9 cellular contexts compared by ENCODE assay signal in genomic region chr17:4900231-4901107, GRCh38. TPM values are rescaled to one million over a fixed set of nuclear protein-coding genes. Genes with fewer than 3 reads are reported as not detected.
DNase-seq lines count a peak whose midpoint lies in the region; ATAC-seq, FAIRE-seq and TF ChIP-seq lines count a peak whose summit lies in the region.
"Had no signal": no experiment of that assay in that cellular context is flagged by ENCODE, and none has a peak within 500 bp of the region (broad histone marks: within the 10 kb centered on the region; RNA-seq: fewer than 3 reads in every experiment).

No MANE protein-coding gene starts in this region.

- no peaks in the 10 kb centered on the region for H4K20me1 ChIP-seq in GM12878 (ENCODE audit: control insufficient read depth, insufficient read depth)

- no peaks in the 10 kb centered on the region for H3K79me2 ChIP-seq in GM12878 (ENCODE audit: control insufficient read depth, insufficient read depth, low read length)

- FAIRE-seq in GM12878 (lab: Jason Lieb, UNC) = no peak

- SMC1A ChIA-PET in GM12878 (lab: Charles Lee; ENCODE audit: uncharacterized antibody, unreplicated experiment) = interaction anchor here (0.8 kb wide), 1 partner anchor 9 kb away, joined by 4 read pairs; no protein-coding TSS in a partner anchor

- TF ChIP-seq CTCF in GM12878 (IDR thresholded peaks at IDR 0.05 in 2 of 3, conservative IDR thresholded peaks at IDR 0.05 in 1 of 3; ENCODE audit: control insufficient read depth in 2 of 3, extremely low read depth in 1 of 3, insufficient read depth in 1 of 3, low read depth in 3 of 3, low read length in 3 of 3) (no peak), tibial artery (IDR thresholded peaks at IDR 0.05) (no peak), gastroesophageal sphincter (IDR thresholded peaks at IDR 0.05) (no peak)

- POLR2A ChIA-PET in GM12878 (lab: Charles Lee) = interaction anchor here (0.6 kb wide), 2 partner anchors 8 to 16 kb away, joined by 3 to 5 read pairs; no protein-coding TSS in a partner anchor

- WGBS in GM12878 (ENCODE audit: insufficient coverage, insufficient replicate concordance, low lambda C conversion rate, missing lambda C conversion rate) = 10% methylated on average over 59 of the region's 65 CpGs
- WGBS in gastroesophageal sphincter (ENCODE audit: low coverage in 1 of 2), 2 donors = no CpG with 5 or more reads among the region's 65 CpGs

- peak; percentile 35 for ATAC-seq in T-helper 17 cell
- peak; percentile 53 for ATAC-seq in GM12878
- ATAC-seq in memory B cell (ENCODE audit: low read depth) = peak; percentile 54
- no peak for ATAC-seq in gastroesophageal sphincter

- H3K4me1 ChIP-seq in GM12878 (ENCODE audit: control insufficient read depth, insufficient read depth, low read length) (peaks cover 20% of the 10 kb centered on the region), tibial artery (peaks cover 0 to 45% (median 20%) of the 10 kb centered on the region in 4 donors), gastroesophageal sphincter (peaks cover 0 to 37% (median 11%) of the 10 kb centered on the region in 3 donors)

- intact Hi-C loops in GM12878 (cut with micrococcal nuclease; ENCODE audit: unreplicated experiment) (loop anchor here (5.0 kb wide), 1 partner anchor 168 kb away; the partner anchor contains the start of gene MED11), tibial artery (cut with DNase I; ENCODE audit: low total_unique reads) (no loop called here), posterior vena cava (cut with DNase I) (loop anchor here (10.0 kb wide), 1 partner anchor 164 kb away; no protein-coding TSS in a partner anchor)

- H3K27ac ChIP-seq in GM12878 (ENCODE audit: control insufficient read depth, insufficient read depth) (no peak overlapping the region), tibial artery (peak overlapping the region in 1 of 2 donors; percentile 33), gastroesophageal sphincter (peak overlapping the region in 1 of 4 donors; percentile 67)
- H3K27ac ChIP-seq: HL-60 had no signal

- DNase-seq in T-helper 17 cell = peak; percentile 42 to 53 (median 51)
- DNase-seq in GM12878 (ENCODE audit: low read depth, low spot score) = no peak
- peak; percentile 76 to 77 for DNase-seq in memory B cell (ENCODE audit: low spot score in 2 of 2)
- no peak for DNase-seq in tibial artery
- DNase-seq in posterior vena cava (ENCODE audit: low spot score) = no peak
- no peak for DNase-seq in HT-29 (ENCODE audit: low spot score)
- no peak for DNase-seq in NCI-H2196 (lab: John Stamatoyannopoulos, UW; ENCODE audit: unreplicated experiment)

- H3K9ac ChIP-seq in GM12878 (ENCODE audit: control insufficient read depth, insufficient read depth, low read length) = no peak overlapping the region

- H3K27ac Mint-ChIP-seq in T-helper 17 cell (peak overlapping the region; percentile 92), memory B cell (peak overlapping the region; percentile 92)

- H3K4me1 Mint-ChIP-seq in T-helper 17 cell (peaks cover 31% of the 10 kb centered on the region), memory B cell (peaks cover 27% of the 10 kb centered on the region)

- BruUV-seq in GM12878 (replicated peaks; lab: Mats Ljungman, UMichigan) = no TSS peak

- peaks cover 0 to 3% of the 10 kb centered on the region in 2 experiments; a peak in 3 of 4 replicates for H3K36me3 ChIP-seq in GM12878 (ENCODE audit: control insufficient read depth in 2 of 2, insufficient read depth in 2 of 2, low read length in 1 of 2)
- peaks cover 14 to 23% (median 19%) of the 10 kb centered on the region in 3 donors for H3K36me3 ChIP-seq in tibial artery
- peaks cover 0 to 23% of the 10 kb centered on the region in 2 donors for H3K36me3 ChIP-seq in gastroesophageal sphincter

- TF ChIP-seq EP300 in GM12878 (IDR thresholded peaks at IDR 0.05; ENCODE audit: borderline replicate concordance in 1 of 2, control insufficient read depth in 1 of 2, low read depth in 2 of 2, low read length in 2 of 2) = no peak
- no peak for TF ChIP-seq EP300 in gastroesophageal sphincter (IDR thresholded peaks at IDR 0.05)

- peak overlapping the region; percentile 91 for H3K4me2 ChIP-seq in GM12878 (ENCODE audit: control insufficient read depth, insufficient read depth)

- H3K4me3 Mint-ChIP-seq in T-helper 17 cell = peak overlapping the region; percentile 93
- H3K4me3 Mint-ChIP-seq in memory B cell = peak overlapping the region; percentile 86

- H3K27me3 ChIP-seq in GM12878 (replicated peaks in 1 of 2; ENCODE audit: control insufficient read depth in 2 of 2, insufficient read depth in 2 of 2, low read length in 1 of 2) = no peaks in the 10 kb centered on the region; a peak in 1 of 4 replicates
- H3K27me3 ChIP-seq in tibial artery = peaks cover 0 to 41% of the 10 kb centered on the region in 2 donors
- peaks cover 48% of the 10 kb centered on the region for H3K27me3 ChIP-seq in gastroesophageal sphincter

- TF ChIP-seq RAD21 in GM12878 (IDR thresholded peaks at IDR 0.05; ENCODE audit: insufficient read depth, low read depth, low read length) = no peak

- CTCF ChIA-PET in GM12878 (lab: Yijun Ruan, JAX) = interaction anchor here (0.7 to 1.3 kb wide), 3 partner anchors 9 to 84 kb away, joined by 3 read pairs; partner anchors contain the start of gene SLC25A11

- H3K4me3 ChIP-seq in GM12878 (no peak overlapping the region), tibial artery (peak overlapping the region; percentile 49 to 59), gastroesophageal sphincter (peak overlapping the region in 1 of 2 donors; percentile 55)

- H3K9me3 ChIP-seq in T-helper 17 cell (ENCODE audit: control insufficient read depth, low read length, poor library complexity, severe bottlenecking) = no peaks in the 10 kb centered on the region
- H3K9me3 ChIP-seq in GM12878 (replicated peaks; ENCODE audit: control insufficient read depth, insufficient read depth, low read length) = no peaks in the 10 kb centered on the region; the same call in 2 of the 3 replicates
- no peaks in the 10 kb centered on the region for H3K9me3 ChIP-seq in tibial artery
- H3K9me3 ChIP-seq in gastroesophageal sphincter = no peaks in the 10 kb centered on the region

- RAD21 ChIA-PET in GM12878 (lab: Charles Lee; ENCODE audit: unreplicated experiment) = interaction anchor here (0.9 kb wide), 1 partner anchor 190 kb away, joined by 5 read pairs; the partner anchor contains the start of gene ARRB2

- in situ Hi-C loops in GM12878 (cut with MboI) = no loop called here

- H2AFZ ChIP-seq in GM12878 (ENCODE audit: control insufficient read depth, low read depth, low read length) = peak overlapping the region; percentile 33

- no peaks in the 10 kb centered on the region for H3K9me3 Mint-ChIP-seq in memory B cell

- H3K36me3 Mint-ChIP-seq in T-helper 17 cell (ENCODE audit: low read depth) = no peaks in the 10 kb centered on the region
- H3K36me3 Mint-ChIP-seq in memory B cell = peaks cover 14% of the 10 kb centered on the region

- H3K27me3 Mint-ChIP-seq in T-helper 17 cell (no peaks in the 10 kb centered on the region), memory B cell (peaks cover 1% of the 10 kb centered on the region)

- no peak for TF ChIP-seq POLR2A in GM12878 (IDR thresholded peaks at IDR 0.05; ENCODE audit: low read depth, low read length)
- no peak for TF ChIP-seq POLR2A in gastroesophageal sphincter (IDR thresholded peaks at IDR 0.05)

RNA-seq across cellular contexts. Expression of gene C17orf107, which starts 1.1 kb away (rescaled TPM):
- 10 to 100 TPM; 10.7 to 12.8 TPM for total RNA-seq in T-helper 17 cell
- total RNA-seq in GM12878 (2013; cell fraction: nucleolus; rRNA removed) = 0.31 TPM in 1 of 2 replicates, not detected in the other
- 0.23 and 0.33 TPM in 2 replicates for total RNA-seq in GM12878 (2014; rRNA removed)
- total RNA-seq in GM12878 (2014; rRNA removed; fragmentation: Illumina TruSeq; extraction: Trizol) = 0.18 TPM in 1 of 2 replicates, not detected in the other
- total RNA-seq in GM12878 (2021) = 0.16 and 0.46 TPM in 2 replicates
- polyA plus RNA-seq in GM12878 (2011; ENCODE audit: low read depth) = 0.28 TPM
- polyA plus RNA-seq in GM12878 (2011; rRNA removed) = 0.05 TPM in 1 of 2 replicates, not detected in the other
- 0.02 and 0.03 TPM in 2 replicates for polyA plus RNA-seq in GM12878 (2011; cell fraction: cytosol; rRNA removed)
- 0.15 and 0.51 TPM in 2 replicates for polyA plus RNA-seq in GM12878 (2011; cell fraction: nucleus; rRNA removed)
- 0.48 and 0.53 TPM in 2 replicates for polyA plus RNA-seq in GM12878 (2012)
- polyA plus RNA-seq in GM12878 (2014; fragmentation: Illumina TruSeq; extraction: Trizol) = 0.09 TPM in 1 of 2 replicates, not detected in the other
- polyA plus RNA-seq in GM12878 (2014; fragmentation: Nextera tagmentation; extraction: Ambion mirVana) = not detected
- 0.18 TPM in 1 of 2 replicates, not detected in the other for polyA plus RNA-seq in GM12878 (2014; rRNA removed)
- under 1 TPM; 0.07 to 0.11 TPM for polyA plus RNA-seq in GM12878 (2016; fragmentation: Nextera tagmentation; extraction: Ambion mirVana)
- 0.05 TPM in 1 of 2 replicates, not detected in the other for polyA minus RNA-seq in GM12878 (2011; rRNA and poly(A)+ RNA removed)
- polyA minus RNA-seq in GM12878 (2011; cell fraction: cytosol; rRNA and poly(A)+ RNA removed) = not detected in 2 replicates
- 0.73 and 1.1 TPM in 2 replicates for polyA minus RNA-seq in GM12878 (2011; cell fraction: nucleus; rRNA and poly(A)+ RNA removed)
- 1 to 10 TPM in 1 of 2 donors, under 1 TPM in 1; 1.00 to 1.3 TPM for total RNA-seq in posterior vena cava
- 0.97 and 1.4 TPM in 2 replicates for total RNA-seq in HT-29 (2014; rRNA removed; shearing (Covaris generic))
- under 1 TPM; 0.30 to 0.81 (median 0.68) TPM for total RNA-seq in gastroesophageal sphincter

RNA-seq across cellular contexts. Expression of gene CHRNE, which starts 2.4 kb away (rescaled TPM):
- total RNA-seq in T-helper 17 cell = 1 to 10 TPM; 1.1 to 1.6 TPM
- 0.33 TPM in 1 of 2 replicates, not detected in the other for total RNA-seq in GM12878 (2013; cell fraction: nucleolus; rRNA removed)
- 0.11 TPM in 1 of 2 replicates, not detected in the other for total RNA-seq in GM12878 (2014; rRNA removed)
- total RNA-seq in GM12878 (2014; rRNA removed; fragmentation: Illumina TruSeq; extraction: Trizol) = not detected in 2 replicates
- 0.08 and 0.10 TPM in 2 replicates for total RNA-seq in GM12878 (2021)
- 0.10 TPM for polyA plus RNA-seq in GM12878 (2011; ENCODE audit: low read depth)
- polyA plus RNA-seq in GM12878 (2011; rRNA removed) = 0.05 TPM in 1 of 2 replicates, not detected in the other
- 0.03 TPM in 1 of 2 replicates, not detected in the other for polyA plus RNA-seq in GM12878 (2011; cell fraction: cytosol; rRNA removed)
- 0.45 and 0.61 TPM in 2 replicates for polyA plus RNA-seq in GM12878 (2011; cell fraction: nucleus; rRNA removed)
- 0.10 and 0.15 TPM in 2 replicates for polyA plus RNA-seq in GM12878 (2012)
- polyA plus RNA-seq in GM12878 (2014; fragmentation: Illumina TruSeq; extraction: Trizol) = not detected in 2 replicates
- polyA plus RNA-seq in GM12878 (2014; fragmentation: Nextera tagmentation; extraction: Ambion mirVana) = under 1 TPM in 1 of 2 experiments, not detected in 1; 0.05 TPM
- polyA plus RNA-seq in GM12878 (2014; rRNA removed) = 0.22 TPM in 1 of 2 replicates, not detected in the other
- not detected for polyA plus RNA-seq in GM12878 (2016; fragmentation: Nextera tagmentation; extraction: Ambion mirVana)
- polyA minus RNA-seq in GM12878 (2011; rRNA and poly(A)+ RNA removed) = not detected in 2 replicates
- not detected in 2 replicates for polyA minus RNA-seq in GM12878 (2011; cell fraction: cytosol; rRNA and poly(A)+ RNA removed)
- not detected in 2 replicates for polyA minus RNA-seq in GM12878 (2011; cell fraction: nucleus; rRNA and poly(A)+ RNA removed)
- total RNA-seq in posterior vena cava = 1 to 10 TPM in 1 of 2 donors, under 1 TPM in 1; 0.57 to 1.5 TPM
- not detected in 2 replicates for total RNA-seq in HT-29 (2014; rRNA removed; shearing (Covaris generic))
- total RNA-seq in gastroesophageal sphincter = under 1 TPM in 2 of 4 donors, not detected in 2; 0.23 to 0.67 TPM

RNA-seq across cellular contexts. Expression of gene GP1BA, which starts 31.6 kb away (rescaled TPM):
- total RNA-seq in T-helper 17 cell = 10 to 100 TPM in 1 of 2 donors, 1 to 10 TPM in 1; 1.6 to 22.9 TPM
- total RNA-seq in GM12878 (2013; cell fraction: nucleolus; rRNA removed) = not detected in 2 replicates
- 0.06 and 0.49 TPM in 2 replicates for total RNA-seq in GM12878 (2014; rRNA removed)
- total RNA-seq in GM12878 (2014; rRNA removed; fragmentation: Illumina TruSeq; extraction: Trizol) = 0.04 and 0.14 TPM in 2 replicates
- 0.67 and 0.74 TPM in 2 replicates for total RNA-seq in GM12878 (2021)
- 1.9 TPM for polyA plus RNA-seq in GM12878 (2011; ENCODE audit: low read depth)
- polyA plus RNA-seq in GM12878 (2011; rRNA removed) = not detected in 2 replicates
- 0.03 and 0.12 TPM in 2 replicates for polyA plus RNA-seq in GM12878 (2011; cell fraction: cytosol; rRNA removed)
- 0.04 and 0.07 TPM in 2 replicates for polyA plus RNA-seq in GM12878 (2011; cell fraction: nucleus; rRNA removed)
- 1.1 and 2.5 TPM in 2 replicates for polyA plus RNA-seq in GM12878 (2012)
- 0.25 and 0.59 TPM in 2 replicates for polyA plus RNA-seq in GM12878 (2014; fragmentation: Illumina TruSeq; extraction: Trizol)
- polyA plus RNA-seq in GM12878 (2014; fragmentation: Nextera tagmentation; extraction: Ambion mirVana) = under 1 TPM; 0.05 to 0.11 TPM
- 0.28 and 0.43 TPM in 2 replicates for polyA plus RNA-seq in GM12878 (2014; rRNA removed)
- under 1 TPM; 0.35 to 0.64 TPM for polyA plus RNA-seq in GM12878 (2016; fragmentation: Nextera tagmentation; extraction: Ambion mirVana)
- 0.15 and 0.26 TPM in 2 replicates for polyA minus RNA-seq in GM12878 (2011; rRNA and poly(A)+ RNA removed)
- not detected in 2 replicates for polyA minus RNA-seq in GM12878 (2011; cell fraction: cytosol; rRNA and poly(A)+ RNA removed)
- polyA minus RNA-seq in GM12878 (2011; cell fraction: nucleus; rRNA and poly(A)+ RNA removed) = not detected in 2 replicates
- total RNA-seq in posterior vena cava = not detected
- total RNA-seq in HT-29 (2014; rRNA removed; shearing (Covaris generic)) = not detected in 2 replicates
- total RNA-seq in gastroesophageal sphincter = under 1 TPM in 1 of 4 donors, not detected in 3; 0.19 TPM

RNA-seq across cellular contexts. Expression of gene SLC25A11, which starts 39.4 kb away (rescaled TPM):
- 10 to 100 TPM; 26.2 to 26.4 TPM for total RNA-seq in T-helper 17 cell
- 39.8 and 41.2 TPM in 2 replicates for total RNA-seq in GM12878 (2013; cell fraction: nucleolus; rRNA removed)
- 82.7 and 91.4 TPM in 2 replicates for total RNA-seq in GM12878 (2014; rRNA removed)
- total RNA-seq in GM12878 (2014; rRNA removed; fragmentation: Illumina TruSeq; extraction: Trizol) = 32.1 and 35.2 TPM in 2 replicates
- total RNA-seq in GM12878 (2021) = 73.7 and 82.2 TPM in 2 replicates
- 14.1 TPM for polyA plus RNA-seq in GM12878 (2011; ENCODE audit: low read depth)
- polyA plus RNA-seq in GM12878 (2011; rRNA removed) = 11.8 and 28.2 TPM in 2 replicates
- 50.2 TPM in 2 replicates for polyA plus RNA-seq in GM12878 (2011; cell fraction: cytosol; rRNA removed)
- 59.6 and 63.5 TPM in 2 replicates for polyA plus RNA-seq in GM12878 (2011; cell fraction: nucleus; rRNA removed)
- polyA plus RNA-seq in GM12878 (2012) = 33.1 and 38.0 TPM in 2 replicates
- polyA plus RNA-seq in GM12878 (2014; fragmentation: Illumina TruSeq; extraction: Trizol) = 19.1 and 59.2 TPM in 2 replicates
- polyA plus RNA-seq in GM12878 (2014; fragmentation: Nextera tagmentation; extraction: Ambion mirVana) = 10 to 100 TPM in 1 of 2 experiments, 1 to 10 TPM in 1; 5.8 to 10.9 TPM
- polyA plus RNA-seq in GM12878 (2014; rRNA removed) = 70.9 and 72.5 TPM in 2 replicates
- polyA plus RNA-seq in GM12878 (2016; fragmentation: Nextera tagmentation; extraction: Ambion mirVana) = 100 to 1,000 TPM; 141 to 142 TPM
- 23.3 and 40.2 TPM in 2 replicates for polyA minus RNA-seq in GM12878 (2011; rRNA and poly(A)+ RNA removed)
- 12.2 and 13.4 TPM in 2 replicates for polyA minus RNA-seq in GM12878 (2011; cell fraction: cytosol; rRNA and poly(A)+ RNA removed)
- polyA minus RNA-seq in GM12878 (2011; cell fraction: nucleus; rRNA and poly(A)+ RNA removed) = 32.0 and 59.6 TPM in 2 replicates
- 10 to 100 TPM; 33.0 to 43.7 TPM for total RNA-seq in posterior vena cava
- total RNA-seq in HT-29 (2014; rRNA removed; shearing (Covaris generic)) = 58.8 and 83.6 TPM in 2 replicates
- total RNA-seq in gastroesophageal sphincter = 10 to 100 TPM; 28.7 to 58.9 (median 46.8) TPM

RNA-seq across cellular contexts. Expression of gene RNF167, which starts 39.6 kb away (rescaled TPM):
- total RNA-seq in T-helper 17 cell (10 to 100 TPM; 95.5 to 99.0 TPM), GM12878 (2014; rRNA removed) (47.6 and 52.9 TPM in 2 replicates), GM12878 (2014; rRNA removed; fragmentation: Illumina TruSeq; extraction: Trizol) (57.4 and 63.9 TPM in 2 replicates), GM12878 (2021) (86.5 and 91.3 TPM in 2 replicates), posterior vena cava (10 to 100 TPM; 62.7 to 77.3 TPM), gastroesophageal sphincter (10 to 100 TPM; 67.3 to 98.8 (median 85.9) TPM)
- total RNA-seq in GM12878 (2013; cell fraction: nucleolus; rRNA removed) = 36.5 and 46.0 TPM in 2 replicates
- 69.5 TPM for polyA plus RNA-seq in GM12878 (2011; ENCODE audit: low read depth)
- polyA plus RNA-seq in GM12878 (2011; rRNA removed) (58.4 and 90.7 TPM in 2 replicates), GM12878 (2014; fragmentation: Illumina TruSeq; extraction: Trizol) (132 and 147 TPM in 2 replicates), GM12878 (2014; fragmentation: Nextera tagmentation; extraction: Ambion mirVana) (10 to 100 TPM; 33.6 to 35.3 TPM), GM12878 (2014; rRNA removed) (87.1 and 87.9 TPM in 2 replicates), GM12878 (2016; fragmentation: Nextera tagmentation; extraction: Ambion mirVana) (10 to 100 TPM; 49.7 to 57.7 TPM)
- 174 and 192 TPM in 2 replicates for polyA plus RNA-seq in GM12878 (2011; cell fraction: cytosol; rRNA removed)
- 178 and 241 TPM in 2 replicates for polyA plus RNA-seq in GM12878 (2011; cell fraction: nucleus; rRNA removed)
- 87.5 and 90.3 TPM in 2 replicates for polyA plus RNA-seq in GM12878 (2012)
- 68.8 and 133 TPM in 2 replicates for polyA minus RNA-seq in GM12878 (2011; rRNA and poly(A)+ RNA removed)
- 54.1 and 60.8 TPM in 2 replicates for polyA minus RNA-seq in GM12878 (2011; cell fraction: cytosol; rRNA and poly(A)+ RNA removed)
- polyA minus RNA-seq in GM12878 (2011; cell fraction: nucleus; rRNA and poly(A)+ RNA removed) = 41.7 and 74.5 TPM in 2 replicates
- total RNA-seq in HT-29 (2014; rRNA removed; shearing (Covaris generic)) = 51.1 and 62.9 TPM in 2 replicates

Comparison
In these comparisons a context has a peak if more than half of its experiments do, and no peak if none do; other contexts are left out.
1. DNase-seq: peak in T-helper 17 cell (3 of 3) and memory B cell (2 of 2); none in GM12878 (single experiment), tibial artery (0 of 2), posterior vena cava (single experiment), HT-29 (single experiment) and NCI-H2196 (single experiment).